ENCODE assay signal across 14 cellular contexts in genomic region chr3:128113817-128114794, GRCh38. TPM values are rescaled to one million over a fixed set of nuclear protein-coding genes. Genes with fewer than 3 reads are reported as not detected.
DNase-seq lines count a peak whose midpoint lies in the region; ATAC-seq and TF ChIP-seq lines count a peak whose summit lies in the region.
"Had no signal": no experiment of that assay in that cellular context is flagged by ENCODE, and none has a peak within 500 bp of the region (broad histone marks: within the 10 kb centered on the region; RNA-seq: fewer than 3 reads in every experiment).

No MANE protein-coding gene starts in this region.

- intact Hi-C loops in CD14-positive monocyte (cut with micrococcal nuclease) = no loop called here

- H3K4me3 Mint-ChIP-seq in CD14-positive monocyte (no peak overlapping the region), endothelial cell (ENCODE audit: unreplicated experiment) (no peak overlapping the region)
- peak overlapping the region; percentile 33 to 68 for H3K4me3 Mint-ChIP-seq in effector memory CD8-positive, alpha-beta T cell
- H3K4me3 Mint-ChIP-seq: dendritic cell treated with granulocyte-macrophage colony-stimulating factor and Interleukin-4, amounts not matched to agents 40 ng/mL and 50 ng/mL, for 4 days; neural progenitor cell had no signal

- H3K27me3 Mint-ChIP-seq in CD14-positive monocyte (ENCODE audit: low read depth in 3 of 3) = no peaks in the 10 kb centered on the region
- H3K27me3 Mint-ChIP-seq in effector memory CD8-positive, alpha-beta T cell = no peaks in the 10 kb centered on the region
- H3K27me3 Mint-ChIP-seq in endothelial cell (ENCODE audit: unreplicated experiment) = peaks cover 1% of the 10 kb centered on the region
- H3K27me3 Mint-ChIP-seq: dendritic cell treated with granulocyte-macrophage colony-stimulating factor and Interleukin-4, amounts not matched to agents 40 ng/mL and 50 ng/mL, for 4 days had no signal

- H3K27ac Mint-ChIP-seq in CD14-positive monocyte (peak overlapping the region in 5 of 7 donors; percentile 5 to 46 (median 21)), endothelial cell (ENCODE audit: unreplicated experiment) (no peak overlapping the region)
- peak overlapping the region; percentile 95 to 96 for H3K27ac Mint-ChIP-seq in effector memory CD8-positive, alpha-beta T cell
- H3K27ac Mint-ChIP-seq: dendritic cell treated with granulocyte-macrophage colony-stimulating factor and Interleukin-4, amounts not matched to agents 40 ng/mL and 50 ng/mL, for 4 days; neural progenitor cell had no signal

- no peaks in the 10 kb centered on the region for H3K9me3 Mint-ChIP-seq in CD14-positive monocyte
- H3K9me3 Mint-ChIP-seq in effector memory CD8-positive, alpha-beta T cell = peaks cover 0 to 1% of the 10 kb centered on the region in 2 donors
- no peaks in the 10 kb centered on the region for H3K9me3 Mint-ChIP-seq in endothelial cell (ENCODE audit: unreplicated experiment)
- H3K9me3 Mint-ChIP-seq: dendritic cell treated with granulocyte-macrophage colony-stimulating factor and Interleukin-4, amounts not matched to agents 40 ng/mL and 50 ng/mL, for 4 days; neural progenitor cell had no signal

- TF ChIP-seq CTCF in CD14-positive monocyte (IDR thresholded peaks at IDR 0.05) = no peak
- TF ChIP-seq CTCF in endothelial cell (IDR thresholded peaks at IDR 0.05; ENCODE audit: unreplicated experiment) = no peak

- peak; percentile 66 for ATAC-seq in GM19043 (IDR thresholded peaks at IDR 0.05; ENCODE audit: low read depth, unreplicated experiment)
- ATAC-seq in HG03571 (IDR thresholded peaks at IDR 0.05; ENCODE audit: unreplicated experiment) = peak; percentile 72
- peak; percentile 24 for ATAC-seq in effector memory CD8-positive, alpha-beta T cell (replicated peaks)

- H3K36me3 Mint-ChIP-seq in CD14-positive monocyte (peaks cover 58 to 70% of the 10 kb centered on the region in 2 donors), endothelial cell (ENCODE audit: low read depth, unreplicated experiment) (peaks cover 14% of the 10 kb centered on the region)
- peaks cover 34% of the 10 kb centered on the region for H3K36me3 Mint-ChIP-seq in effector memory CD8-positive, alpha-beta T cell (ENCODE audit: insufficient read depth)

- no peak for DNase-seq in CD14-positive monocyte (ENCODE audit: low spot score)
- DNase-seq in effector memory CD8-positive, alpha-beta T cell = no peak
- no peak for DNase-seq in central memory CD4-positive, alpha-beta T cell
- no peak for DNase-seq in NCI-H2171 (lab: John Stamatoyannopoulos, UW)
- DNase-seq in NOMO-1 (lab: John Stamatoyannopoulos, UW; ENCODE audit: unreplicated experiment in 2 of 2) = no peak
- no peak for DNase-seq in endothelial cell (ENCODE audit: low spot score)
- DNase-seq: activated CD8-positive, alpha-beta memory T cell treated with anti-CD3 and anti-CD28 coated beads, Interleukin-2, amount 50 U/mL, for 4 hours; COR-L47; NCI-H1105; tibial artery had no signal

- H3K4me1 Mint-ChIP-seq in CD14-positive monocyte (no peaks in the 10 kb centered on the region), endothelial cell (ENCODE audit: unreplicated experiment) (no peaks in the 10 kb centered on the region)
- peaks cover 27 to 51% of the 10 kb centered on the region in 2 donors for H3K4me1 Mint-ChIP-seq in effector memory CD8-positive, alpha-beta T cell (ENCODE audit: low read depth in 2 of 2)
- H3K4me1 Mint-ChIP-seq: neural progenitor cell had no signal

RNA-seq across cellular contexts. Expression of gene RUVBL1, which starts 9.5 kb away (rescaled TPM):
- polyA plus RNA-seq in CD14-positive monocyte = 10 to 100 TPM; 14.4 to 16.2 TPM
- total RNA-seq in endothelial cell (ENCODE audit: unreplicated experiment) = 30.3 TPM

RNA-seq across cellular contexts. Expression of gene EEFSEC, which starts 39.2 kb away (rescaled TPM):
- polyA plus RNA-seq in CD14-positive monocyte = 10 to 100 TPM; 13.3 to 14.9 TPM
- 7.1 TPM for total RNA-seq in endothelial cell (ENCODE audit: unreplicated experiment)

Comparison
In these comparisons a context has a peak if more than half of its experiments do, and no peak if none do; other contexts are left out.
1. H3K4me3 Mint-ChIP-seq: peak in effector memory CD8-positive, alpha-beta T cell (2 of 2); none in CD14-positive monocyte (0 of 2) and endothelial cell (single experiment).
2. Peak in every context shown above with its lines, with median percentiles within 50 percentile points of each other: ATAC-seq.